In genomic region chr1:171372418-171373088, GRCh38 we compare ENCODE assay signal across 1 cellular context.
TF ChIP-seq lines count a peak whose summit lies in the region.

No MANE protein-coding gene starts in this region.

TF ChIP-seq in GM23338, 12 proteins besides CTCF, POLR2A, EP300 and RAD21 (continued from another document):
- TF ChIP-seq REST (IDR thresholded peaks at IDR 0.05; ENCODE audit: unreplicated experiment) (no peak), ZNF114 (CRISPR knock-in tag; IDR thresholded peaks at IDR 0.05) (no peak), POLR2AphosphoS5 (IDR thresholded peaks at IDR 0.05; ENCODE audit: low read depth) (no peak)
